Comparison of ENCODE assay signal across 1 cellular context in the genomic region with DNA sequence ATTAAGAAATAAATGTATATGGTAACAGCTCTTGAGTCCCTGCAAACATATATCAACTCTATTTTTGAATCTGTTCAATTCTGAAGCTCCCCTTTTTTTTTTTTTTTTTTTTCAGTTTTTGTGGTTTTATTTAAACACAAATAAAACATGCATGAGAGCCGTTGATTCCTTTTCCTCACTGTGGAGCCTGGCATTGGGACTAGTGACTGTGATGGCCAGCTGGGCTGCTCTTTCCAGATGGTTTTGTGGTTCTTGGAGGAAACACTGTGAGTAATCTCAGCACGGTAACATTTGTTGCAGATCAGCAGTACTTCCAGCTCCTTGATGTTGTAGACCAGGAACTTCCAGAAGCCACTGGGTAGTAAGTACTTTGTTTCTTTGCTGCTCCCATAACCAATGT.
TF ChIP-seq lines count a peak whose summit lies in the region.

No MANE protein-coding gene starts in this region.

TF ChIP-seq in GM23338, 12 proteins besides CTCF, POLR2A, EP300 and RAD21 (continued from another document):
- TF ChIP-seq EZH2phosphoT487 (IDR thresholded peaks at IDR 0.05; ENCODE audit: unreplicated experiment), result no peak
- TF ChIP-seq STAT1 (IDR thresholded peaks at IDR 0.05; ENCODE audit: unreplicated experiment), result no peak
- TF ChIP-seq ZNF114 (CRISPR knock-in tag; IDR thresholded peaks at IDR 0.05), result no peak
- TF ChIP-seq, protein P1, sequence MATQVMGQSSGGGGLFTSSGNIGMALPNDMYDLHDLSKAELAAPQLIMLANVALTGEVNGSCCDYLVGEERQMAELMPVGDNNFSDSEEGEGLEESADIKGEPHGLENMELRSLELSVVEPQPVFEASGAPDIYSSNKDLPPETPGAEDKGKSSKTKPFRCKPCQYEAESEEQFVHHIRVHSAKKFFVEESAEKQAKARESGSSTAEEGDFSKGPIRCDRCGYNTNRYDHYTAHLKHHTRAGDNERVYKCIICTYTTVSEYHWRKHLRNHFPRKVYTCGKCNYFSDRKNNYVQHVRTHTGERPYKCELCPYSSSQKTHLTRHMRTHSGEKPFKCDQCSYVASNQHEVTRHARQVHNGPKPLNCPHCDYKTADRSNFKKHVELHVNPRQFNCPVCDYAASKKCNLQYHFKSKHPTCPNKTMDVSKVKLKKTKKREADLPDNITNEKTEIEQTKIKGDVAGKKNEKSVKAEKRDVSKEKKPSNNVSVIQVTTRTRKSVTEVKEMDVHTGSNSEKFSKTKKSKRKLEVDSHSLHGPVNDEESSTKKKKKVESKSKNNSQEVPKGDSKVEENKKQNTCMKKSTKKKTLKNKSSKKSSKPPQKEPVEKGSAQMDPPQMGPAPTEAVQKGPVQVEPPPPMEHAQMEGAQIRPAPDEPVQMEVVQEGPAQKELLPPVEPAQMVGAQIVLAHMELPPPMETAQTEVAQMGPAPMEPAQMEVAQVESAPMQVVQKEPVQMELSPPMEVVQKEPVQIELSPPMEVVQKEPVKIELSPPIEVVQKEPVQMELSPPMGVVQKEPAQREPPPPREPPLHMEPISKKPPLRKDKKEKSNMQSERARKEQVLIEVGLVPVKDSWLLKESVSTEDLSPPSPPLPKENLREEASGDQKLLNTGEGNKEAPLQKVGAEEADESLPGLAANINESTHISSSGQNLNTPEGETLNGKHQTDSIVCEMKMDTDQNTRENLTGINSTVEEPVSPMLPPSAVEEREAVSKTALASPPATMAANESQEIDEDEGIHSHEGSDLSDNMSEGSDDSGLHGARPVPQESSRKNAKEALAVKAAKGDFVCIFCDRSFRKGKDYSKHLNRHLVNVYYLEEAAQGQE (IDR thresholded peaks at IDR 0.05; ENCODE audit: unreplicated experiment), result no peak
- no peak for TF ChIP-seq EZH2 (IDR thresholded peaks at IDR 0.05; ENCODE audit: low read depth, unreplicated experiment)
- TF ChIP-seq, protein P2, sequence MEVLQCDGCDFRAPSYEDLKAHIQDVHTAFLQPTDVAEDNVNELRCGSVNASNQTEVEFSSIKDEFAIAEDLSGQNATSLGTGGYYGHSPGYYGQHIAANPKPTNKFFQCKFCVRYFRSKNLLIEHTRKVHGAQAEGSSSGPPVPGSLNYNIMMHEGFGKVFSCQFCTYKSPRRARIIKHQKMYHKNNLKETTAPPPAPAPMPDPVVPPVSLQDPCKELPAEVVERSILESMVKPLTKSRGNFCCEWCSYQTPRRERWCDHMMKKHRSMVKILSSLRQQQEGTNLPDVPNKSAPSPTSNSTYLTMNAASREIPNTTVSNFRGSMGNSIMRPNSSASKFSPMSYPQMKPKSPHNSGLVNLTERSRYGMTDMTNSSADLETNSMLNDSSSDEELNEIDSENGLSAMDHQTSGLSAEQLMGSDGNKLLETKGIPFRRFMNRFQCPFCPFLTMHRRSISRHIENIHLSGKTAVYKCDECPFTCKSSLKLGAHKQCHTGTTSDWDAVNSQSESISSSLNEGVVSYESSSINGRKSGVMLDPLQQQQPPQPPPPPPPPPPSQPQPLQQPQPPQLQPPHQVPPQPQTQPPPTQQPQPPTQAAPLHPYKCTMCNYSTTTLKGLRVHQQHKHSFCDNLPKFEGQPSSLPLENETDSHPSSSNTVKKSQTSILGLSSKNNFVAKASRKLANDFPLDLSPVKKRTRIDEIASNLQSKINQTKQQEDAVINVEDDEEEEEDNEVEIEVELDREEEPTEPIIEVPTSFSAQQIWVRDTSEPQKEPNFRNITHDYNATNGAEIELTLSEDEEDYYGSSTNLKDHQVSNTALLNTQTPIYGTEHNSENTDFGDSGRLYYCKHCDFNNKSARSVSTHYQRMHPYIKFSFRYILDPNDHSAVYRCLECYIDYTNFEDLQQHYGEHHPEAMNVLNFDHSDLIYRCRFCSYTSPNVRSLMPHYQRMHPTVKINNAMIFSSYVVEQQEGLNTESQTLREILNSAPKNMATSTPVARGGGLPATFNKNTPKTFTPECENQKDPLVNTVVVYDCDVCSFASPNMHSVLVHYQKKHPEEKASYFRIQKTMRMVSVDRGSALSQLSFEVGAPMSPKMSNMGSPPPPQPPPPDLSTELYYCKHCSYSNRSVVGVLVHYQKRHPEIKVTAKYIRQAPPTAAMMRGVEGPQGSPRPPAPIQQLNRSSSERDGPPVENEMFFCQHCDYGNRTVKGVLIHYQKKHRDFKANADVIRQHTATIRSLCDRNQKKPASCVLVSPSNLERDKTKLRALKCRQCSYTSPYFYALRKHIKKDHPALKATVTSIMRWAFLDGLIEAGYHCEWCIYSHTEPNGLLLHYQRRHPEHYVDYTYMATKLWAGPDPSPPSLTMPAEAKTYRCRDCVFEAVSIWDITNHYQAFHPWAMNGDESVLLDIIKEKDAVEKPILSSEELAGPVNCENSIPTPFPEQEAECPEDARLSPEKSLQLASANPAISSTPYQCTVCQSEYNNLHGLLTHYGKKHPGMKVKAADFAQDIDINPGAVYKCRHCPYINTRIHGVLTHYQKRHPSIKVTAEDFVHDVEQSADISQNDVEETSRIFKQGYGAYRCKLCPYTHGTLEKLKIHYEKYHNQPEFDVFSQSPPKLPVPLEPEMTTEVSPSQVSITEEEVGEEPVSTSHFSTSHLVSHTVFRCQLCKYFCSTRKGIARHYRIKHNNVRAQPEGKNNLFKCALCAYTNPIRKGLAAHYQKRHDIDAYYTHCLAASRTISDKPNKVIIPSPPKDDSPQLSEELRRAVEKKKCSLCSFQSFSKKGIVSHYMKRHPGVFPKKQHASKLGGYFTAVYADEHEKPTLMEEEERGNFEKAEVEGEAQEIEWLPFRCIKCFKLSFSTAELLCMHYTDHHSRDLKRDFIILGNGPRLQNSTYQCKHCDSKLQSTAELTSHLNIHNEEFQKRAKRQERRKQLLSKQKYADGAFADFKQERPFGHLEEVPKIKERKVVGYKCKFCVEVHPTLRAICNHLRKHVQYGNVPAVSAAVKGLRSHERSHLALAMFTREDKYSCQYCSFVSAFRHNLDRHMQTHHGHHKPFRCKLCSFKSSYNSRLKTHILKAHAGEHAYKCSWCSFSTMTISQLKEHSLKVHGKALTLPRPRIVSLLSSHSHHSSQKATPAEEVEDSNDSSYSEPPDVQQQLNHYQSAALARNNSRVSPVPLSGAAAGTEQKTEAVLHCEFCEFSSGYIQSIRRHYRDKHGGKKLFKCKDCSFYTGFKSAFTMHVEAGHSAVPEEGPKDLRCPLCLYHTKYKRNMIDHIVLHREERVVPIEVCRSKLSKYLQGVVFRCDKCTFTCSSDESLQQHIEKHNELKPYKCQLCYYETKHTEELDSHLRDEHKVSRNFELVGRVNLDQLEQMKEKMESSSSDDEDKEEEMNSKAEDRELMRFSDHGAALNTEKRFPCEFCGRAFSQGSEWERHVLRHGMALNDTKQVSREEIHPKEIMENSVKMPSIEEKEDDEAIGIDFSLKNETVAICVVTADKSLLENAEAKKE (CRISPR knock-in tag; IDR thresholded peaks at IDR 0.05), result no peak
- TF ChIP-seq POLR2AphosphoS5 (IDR thresholded peaks at IDR 0.05; ENCODE audit: low read depth), result no peak
- TF ChIP-seq NANOG (IDR thresholded peaks at IDR 0.05; ENCODE audit: borderline replicate concordance), result no peak
